ENCODE assay signal across 8 cellular contexts in genomic region chr1:117656202-117656641, GRCh38. TPM values are rescaled to one million over a fixed set of nuclear protein-coding genes. Genes with fewer than 3 reads are reported as not detected.
DNase-seq lines count a peak whose midpoint lies in the region; ATAC-seq and TF ChIP-seq lines count a peak whose summit lies in the region.

No MANE protein-coding gene starts in this region.

- TF ChIP-seq EP300 in ovary (IDR thresholded peaks at IDR 0.05): no peak

- H3K9me3 ChIP-seq in ovary (no peaks in the 10 kb centered on the region), uterus (no peaks in the 10 kb centered on the region)

- TF ChIP-seq POLR2A in ovary (IDR thresholded peaks at IDR 0.05) (no peak), uterus (IDR thresholded peaks at IDR 0.05) (no peak)

- WGBS in ovary, 3 donors: 80 to 90% (median 84%) methylated on average over 10 of the region's 10 CpGs

- ATAC-seq in GM19395 (IDR thresholded peaks at IDR 0.05; ENCODE audit: unreplicated experiment) (peak; percentile 54), HG03442 (IDR thresholded peaks at IDR 0.05; ENCODE audit: unreplicated experiment) (peak; percentile 51), sciatic nerve (peak; percentile 18)

- no peaks in the 10 kb centered on the region for H3K36me3 ChIP-seq in ovary
- no peaks in the 10 kb centered on the region for H3K36me3 ChIP-seq in uterus

- TF ChIP-seq CTCF in ovary (IDR thresholded peaks at IDR 0.05) (no peak), uterus (IDR thresholded peaks at IDR 0.05) (no peak)

- H3K27ac ChIP-seq in ovary (no peak overlapping the region), uterus (no peak overlapping the region)

- DNase-seq in activated T-cell treated with anti-CD3 and anti-CD28 coated beads for 24 hours (ENCODE audit: low read depth) (peak; percentile 71), sciatic nerve (ENCODE audit: low spot score) (no peak), ovary (no peak), uterus (no peak), COR-L47 (lab: John Stamatoyannopoulos, UW) (no peak), NCI-H82 (lab: John Stamatoyannopoulos, UW) (no peak)

- H3K4me1 ChIP-seq in ovary (ENCODE audit: insufficient read depth): no peaks in the 10 kb centered on the region
- no peaks in the 10 kb centered on the region for H3K4me1 ChIP-seq in uterus

- no peaks in the 10 kb centered on the region for H3K27me3 ChIP-seq in ovary
- no peaks in the 10 kb centered on the region for H3K27me3 ChIP-seq in uterus

- intact Hi-C loops in sciatic nerve (cut with DNase I) (no loop called here), ovary (cut with DNase I) (no loop called here), uterus (cut with DNase I; ENCODE audit: low total_unique reads) (no loop called here)

- H3K4me3 ChIP-seq in ovary (no peak overlapping the region), uterus (no peak overlapping the region)

RNA-seq across cellular contexts. Expression of gene TENT5C, which starts 50.4 kb away (rescaled TPM):
- total RNA-seq in sciatic nerve: 37.0 TPM
- total RNA-seq in ovary: 10 to 100 TPM in 5 of 7 donors, 1 to 10 TPM in 2; 6.2 to 24.7 (median 11.4) TPM
- polyA plus RNA-seq in ovary: 10 to 100 TPM in 1 of 2 donors, 1 to 10 TPM in 1; 2.6 to 11.6 TPM
- 10 to 100 TPM in 1 of 4 donors, 1 to 10 TPM in 3; 2.3 to 22.1 (median 5.1) TPM for total RNA-seq in uterus
